ENCODE assay signal across 23 cellular contexts in genomic region chr18:74622079-74622478, GRCh38.
"Had no signal": no experiment of that assay in that cellular context is flagged by ENCODE, and none has a peak within 500 bp of the region (broad histone marks: within the 10 kb centered on the region; RNA-seq: fewer than 3 reads in every experiment).

No MANE protein-coding gene starts in this region.

- ATAC-seq: Panc1, Right ventricle myocardium inferior had no signal

- H3K4me1 Mint-ChIP-seq: activated CD4-positive, alpha-beta memory T cell treated with anti-CD3 and anti-CD28 coated beads, Interleukin-2, amount 10 ng/mL, durations not matched to agents 7 days and 5 days had no signal

- H3K27me3 Mint-ChIP-seq: activated B cell treated with CpG ODN at 0.5 μM for 24 hours; activated CD4-positive, alpha-beta memory T cell treated with anti-CD3 and anti-CD28 coated beads, Interleukin-2, amount 10 ng/mL, durations not matched to agents 7 days and 5 days; activated naive CD4-positive, alpha-beta T cell treated with anti-CD3 and anti-CD28 coated beads, Interleukin-2, amount 50 U/mL, for 24 hours; T-cell had no signal

- DNase-seq: activated B cell treated with CpG ODN at 0.5 μM for 24 hours; activated CD4-positive, alpha-beta memory T cell treated with anti-CD3 and anti-CD28 coated beads, Interleukin-2, amount 10 ng/mL, durations not matched to agents 7 days and 5 days; activated CD4-positive, alpha-beta T cell treated with anti-CD3 and anti-CD28 coated beads for 1 hour; activated CD4-positive, alpha-beta T cell treated with anti-CD3 and anti-CD28 coated beads, Interleukin-2, amount 50 U/mL, for 1 hour; activated CD8-positive, alpha-beta memory T cell treated with anti-CD3 and anti-CD28 coated beads, Interleukin-2, amount 50 U/mL, for 48 hours; activated naive CD4-positive, alpha-beta T cell; activated T-cell treated with anti-CD3 and anti-CD28 coated beads, Interleukin-2, amount 50 U/mL, for 1 hour; brain microvascular endothelial cell; cerebellar nuclear complex; NCI-H1105 treated with DMSO at 0.1 percent for 48 hours; NCI-H1436 treated with DMSO at 0.1 percent for 48 hours; NCI-H187; NCI-H2081; NCI-H510A treated with DMSO at 0.1 percent for 48 hours; OCI-M1; RPMI8226; T-cell; T1000 had no signal

- H3K27ac Mint-ChIP-seq: activated B cell treated with CpG ODN at 0.5 μM for 24 hours; activated CD4-positive, alpha-beta memory T cell treated with anti-CD3 and anti-CD28 coated beads, Interleukin-2, amount 10 ng/mL, durations not matched to agents 7 days and 5 days; activated naive CD4-positive, alpha-beta T cell treated with anti-CD3 and anti-CD28 coated beads, Interleukin-2, amount 50 U/mL, for 24 hours; T-cell had no signal

- H3K36me3 Mint-ChIP-seq: activated naive CD4-positive, alpha-beta T cell treated with anti-CD3 and anti-CD28 coated beads, Interleukin-2, amount 50 U/mL, for 24 hours; T-cell had no signal

- H3K4me3 Mint-ChIP-seq: activated B cell treated with CpG ODN at 0.5 μM for 24 hours; activated CD4-positive, alpha-beta memory T cell treated with anti-CD3 and anti-CD28 coated beads, Interleukin-2, amount 10 ng/mL, durations not matched to agents 7 days and 5 days; activated naive CD4-positive, alpha-beta T cell treated with anti-CD3 and anti-CD28 coated beads, Interleukin-2, amount 50 U/mL, for 24 hours; T-cell had no signal

- H3K9me3 Mint-ChIP-seq: activated B cell treated with CpG ODN at 0.5 μM for 24 hours; activated CD4-positive, alpha-beta memory T cell treated with anti-CD3 and anti-CD28 coated beads, Interleukin-2, amount 10 ng/mL, durations not matched to agents 7 days and 5 days; activated naive CD4-positive, alpha-beta T cell treated with anti-CD3 and anti-CD28 coated beads, Interleukin-2, amount 50 U/mL, for 24 hours; T-cell had no signal

- FAIRE-seq: colon, TTC549 had no signal
